In genomic region chr16:54867302-54867832, GRCh38 we compare ENCODE assay signal across 18 cellular contexts.
"Had no signal": no experiment of that assay in that cellular context is flagged by ENCODE, and none has a peak within 500 bp of the region (broad histone marks: within the 10 kb centered on the region; RNA-seq: fewer than 3 reads in every experiment).

No MANE protein-coding gene starts in this region.

- H3K9me3 Mint-ChIP-seq: activated CD4-positive, alpha-beta T cell treated with anti-CD3 and anti-CD28 coated beads, Interleukin-2, amount 10 ng/mL, durations not matched to agents 24 days and 14 days; central memory CD8-positive, alpha-beta T cell; natural killer cell treated with Interleukin-12 subunit alpha and Interleukin-12 subunit beta and Interleukin-15 and Interleukin-18, amount 100 ng/mL, for 72 hours had no signal

- H3K27ac Mint-ChIP-seq: activated CD4-positive, alpha-beta T cell treated with anti-CD3 and anti-CD28 coated beads, Interleukin-2, amount 10 ng/mL, durations not matched to agents 24 days and 14 days; activated naive CD8-positive, alpha-beta T cell treated with anti-CD3 and anti-CD28 coated beads, Interleukin-2, amount 10 ng/mL, durations not matched to agents 7 days and 5 days; activated T-cell treated with anti-CD3 and anti-CD28 coated beads, Interleukin-2, amount 50 U/mL, for 24 hours; brain; natural killer cell treated with Interleukin-12 subunit alpha and Interleukin-12 subunit beta and Interleukin-15 and Interleukin-18, amount 100 ng/mL, for 72 hours; T-helper 17 cell had no signal

- DNase-seq: activated CD4-positive, alpha-beta T cell treated with anti-CD3 and anti-CD28 coated beads, Interleukin-2, amount 10 ng/mL, durations not matched to agents 24 days and 14 days; activated gamma-delta T cell treated with Interleukin-2 at 50 U/mL for 16 hours; activated naive CD8-positive, alpha-beta T cell treated with anti-CD3 and anti-CD28 coated beads, Interleukin-2, amount 10 ng/mL, durations not matched to agents 7 days and 5 days; activated T-cell treated with anti-CD3 and anti-CD28 coated beads, Interleukin-2, amount 50 U/mL, for 24 hours; cortex of kidney; effector CD8-positive, alpha-beta T cell; head of caudate nucleus; kidney glomerular epithelial cell; mesenchymal stem cell; retina; stimulated activated CD4-positive, alpha-beta T cell treated with anti-CD3 and anti-CD28 coated beads, Interleukin-15, amount 100 ng/mL, for 24 hours; stimulated activated CD4-positive, alpha-beta T cell treated with anti-CD3 and anti-CD28 coated beads, Interleukin-4, amount 100 ng/mL, for 24 hours; stimulated activated naive CD4-positive, alpha-beta T cell treated with Interleukin-2 at 50 U/mL for 16 hours; substantia nigra; T-helper 17 cell had no signal

- H3K4me3 Mint-ChIP-seq: activated CD4-positive, alpha-beta T cell treated with anti-CD3 and anti-CD28 coated beads, Interleukin-2, amount 10 ng/mL, durations not matched to agents 24 days and 14 days; activated naive CD8-positive, alpha-beta T cell treated with anti-CD3 and anti-CD28 coated beads, Interleukin-2, amount 10 ng/mL, durations not matched to agents 7 days and 5 days; activated T-cell treated with anti-CD3 and anti-CD28 coated beads, Interleukin-2, amount 50 U/mL, for 24 hours; brain; central memory CD8-positive, alpha-beta T cell; natural killer cell treated with Interleukin-12 subunit alpha and Interleukin-12 subunit beta and Interleukin-15 and Interleukin-18, amount 100 ng/mL, for 72 hours; T-helper 17 cell had no signal

- H3K4me1 Mint-ChIP-seq: activated CD4-positive, alpha-beta T cell treated with anti-CD3 and anti-CD28 coated beads, Interleukin-2, amount 10 ng/mL, durations not matched to agents 24 days and 14 days; activated naive CD8-positive, alpha-beta T cell treated with anti-CD3 and anti-CD28 coated beads, Interleukin-2, amount 10 ng/mL, durations not matched to agents 7 days and 5 days; central memory CD8-positive, alpha-beta T cell; T-helper 17 cell had no signal

- H3K36me3 Mint-ChIP-seq: activated naive CD8-positive, alpha-beta T cell treated with anti-CD3 and anti-CD28 coated beads, Interleukin-2, amount 10 ng/mL, durations not matched to agents 7 days and 5 days; natural killer cell treated with Interleukin-12 subunit alpha and Interleukin-12 subunit beta and Interleukin-15 and Interleukin-18, amount 100 ng/mL, for 72 hours had no signal

- ATAC-seq: natural killer cell treated with Interleukin-12 subunit alpha and Interleukin-12 subunit beta and Interleukin-15 and Interleukin-18, amount 100 ng/mL, for 72 hours; T-helper 17 cell had no signal

- H3K27me3 Mint-ChIP-seq: activated CD4-positive, alpha-beta T cell treated with anti-CD3 and anti-CD28 coated beads, Interleukin-2, amount 10 ng/mL, durations not matched to agents 24 days and 14 days; activated naive CD8-positive, alpha-beta T cell treated with anti-CD3 and anti-CD28 coated beads, Interleukin-2, amount 10 ng/mL, durations not matched to agents 7 days and 5 days; central memory CD8-positive, alpha-beta T cell had no signal
